Comparison of ENCODE assay signal across 1 cellular context in genomic region chr7:7178906-7179305, GRCh38.
TF ChIP-seq lines count a peak whose summit lies in the region.

No MANE protein-coding gene starts in this region.

TF ChIP-seq in K562, 482 proteins besides CTCF, POLR2A, EP300 and RAD21 (continued from another document):
- TF ChIP-seq MGA (IDR thresholded peaks at IDR 0.05) (0 out of 2 replicates have a peak, but pooled peaks have one; percentile 7), RBM34 (IDR thresholded peaks at IDR 0.05; ENCODE audit: borderline replicate concordance, insufficient read depth, low read length) (no peak)
TF ChIP-seq in K562: peak in this region for 1.
